ENCODE assay signal across 1 cellular context in genomic region chr9:133374612-133375115, GRCh38.
TF ChIP-seq lines count a peak whose summit lies in the region.

No MANE protein-coding gene starts in this region.

TF ChIP-seq in SK-N-SH, 30 proteins besides CTCF, POLR2A, EP300 and RAD21 (continued from another document):
- TF ChIP-seq ZBTB33 (IDR thresholded peaks at IDR 0.05; ENCODE audit: borderline replicate concordance, low read depth): no peak
- TF ChIP-seq, protein P1, sequence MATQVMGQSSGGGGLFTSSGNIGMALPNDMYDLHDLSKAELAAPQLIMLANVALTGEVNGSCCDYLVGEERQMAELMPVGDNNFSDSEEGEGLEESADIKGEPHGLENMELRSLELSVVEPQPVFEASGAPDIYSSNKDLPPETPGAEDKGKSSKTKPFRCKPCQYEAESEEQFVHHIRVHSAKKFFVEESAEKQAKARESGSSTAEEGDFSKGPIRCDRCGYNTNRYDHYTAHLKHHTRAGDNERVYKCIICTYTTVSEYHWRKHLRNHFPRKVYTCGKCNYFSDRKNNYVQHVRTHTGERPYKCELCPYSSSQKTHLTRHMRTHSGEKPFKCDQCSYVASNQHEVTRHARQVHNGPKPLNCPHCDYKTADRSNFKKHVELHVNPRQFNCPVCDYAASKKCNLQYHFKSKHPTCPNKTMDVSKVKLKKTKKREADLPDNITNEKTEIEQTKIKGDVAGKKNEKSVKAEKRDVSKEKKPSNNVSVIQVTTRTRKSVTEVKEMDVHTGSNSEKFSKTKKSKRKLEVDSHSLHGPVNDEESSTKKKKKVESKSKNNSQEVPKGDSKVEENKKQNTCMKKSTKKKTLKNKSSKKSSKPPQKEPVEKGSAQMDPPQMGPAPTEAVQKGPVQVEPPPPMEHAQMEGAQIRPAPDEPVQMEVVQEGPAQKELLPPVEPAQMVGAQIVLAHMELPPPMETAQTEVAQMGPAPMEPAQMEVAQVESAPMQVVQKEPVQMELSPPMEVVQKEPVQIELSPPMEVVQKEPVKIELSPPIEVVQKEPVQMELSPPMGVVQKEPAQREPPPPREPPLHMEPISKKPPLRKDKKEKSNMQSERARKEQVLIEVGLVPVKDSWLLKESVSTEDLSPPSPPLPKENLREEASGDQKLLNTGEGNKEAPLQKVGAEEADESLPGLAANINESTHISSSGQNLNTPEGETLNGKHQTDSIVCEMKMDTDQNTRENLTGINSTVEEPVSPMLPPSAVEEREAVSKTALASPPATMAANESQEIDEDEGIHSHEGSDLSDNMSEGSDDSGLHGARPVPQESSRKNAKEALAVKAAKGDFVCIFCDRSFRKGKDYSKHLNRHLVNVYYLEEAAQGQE (IDR thresholded peaks at IDR 0.05; ENCODE audit: low read depth, low read length): no peak
